Comparison of ENCODE assay signal across 1 cellular context in genomic region chr4:121696641-121697461, GRCh38.
A peak's percentile ranks its signal among the peaks of the same experiment; 100 is the strongest.
TF ChIP-seq lines count a peak whose summit lies in the region.

ANXA5 (minus strand) TSS chr4:121696980; CDS start chr4:121696589, 391 bp downstream.

TF ChIP-seq in K562, 482 proteins besides CTCF, POLR2A, EP300 and RAD21 (continued from another document and continues in another):
- TF ChIP-seq RBM17 (IDR thresholded peaks at IDR 0.05; ENCODE audit: borderline replicate concordance, low read depth, low read length) (no peak), SMARCB1 (IDR thresholded peaks at IDR 0.05; ENCODE audit: insufficient read length, low read depth) (no peak), CBX1 (IDR thresholded peaks at IDR 0.05; ENCODE audit: low read depth) (no peak), ARID4B (CRISPR knock-in tag; IDR thresholded peaks at IDR 0.05) (0 out of 2 replicates have a peak, but pooled peaks have one; percentile 60), KDM1A (IDR thresholded peaks at IDR 0.05) (peak; percentile 5 to 17; a peak in 1 of 4 replicates), SIN3A (IDR thresholded peaks at IDR 0.05; ENCODE audit: borderline replicate concordance in 2 of 2, control insufficient read depth in 1 of 2, low read depth in 2 of 2, low read length in 2 of 2) (peak in 1 of 2 experiments; percentile 44; a peak in 1 of 4 replicates), PTRF (tag; IDR thresholded peaks at IDR 0.05) (no peak), HCFC1 (IDR thresholded peaks at IDR 0.05; ENCODE audit: low read depth, low read length) (peak; percentile 28; the same call in 1 of the 2 replicates), SMAD4 (CRISPR knock-in tag; conservative IDR thresholded peaks at IDR 0.05) (peak; percentile 57; the same call in 1 of the 2 replicates), ZNF280B (CRISPR knock-in tag; IDR thresholded peaks at IDR 0.05) (no peak), PHF8 (IDR thresholded peaks at IDR 0.05; ENCODE audit: borderline replicate concordance, low read length) (peak; percentile 82; the same call in 1 of the 2 replicates), ZFX (CRISPR knock-in tag; IDR thresholded peaks at IDR 0.05) (peak; percentile 87), GATA2 (CRISPR knock-in tag; IDR thresholded peaks at IDR 0.05) (no peak), MTA3 (IDR thresholded peaks at IDR 0.05; ENCODE audit: borderline replicate concordance) (peak; percentile 68; the same call in 1 of the 2 replicates), ZNF592 (IDR thresholded peaks at IDR 0.05) (0 out of 2 replicates have a peak, but pooled peaks have one; percentile 38), KDM2B (CRISPR knock-in tag; IDR thresholded peaks at IDR 0.05) (peak; percentile 82; the same call in 1 of the 2 replicates), NCOR1 (IDR thresholded peaks at IDR 0.05) (peak; percentile 5; the same call in 1 of the 2 replicates), LEF1 (IDR thresholded peaks at IDR 0.05) (no peak), POLR2B (IDR thresholded peaks at IDR 0.05; ENCODE audit: low read depth, partially characterized antibody) (peak; percentile 57), CGGBP1 (CRISPR knock-in tag; IDR thresholded peaks at IDR 0.05) (no peak), EHMT2 (IDR thresholded peaks at IDR 0.05) (peak; percentile 90), PURB (CRISPR knock-in tag; IDR thresholded peaks at IDR 0.05; ENCODE audit: low read depth) (no peak), KLF10 (CRISPR knock-in tag; IDR thresholded peaks at IDR 0.05) (no peak), MTA1 (IDR thresholded peaks at IDR 0.05; ENCODE audit: borderline replicate concordance) (peak; percentile 63; the same call in 1 of the 2 replicates), GABPB1 (CRISPR knock-in tag; IDR thresholded peaks at IDR 0.05) (peak; percentile 53; the same call in 1 of the 2 replicates), POLR2AphosphoS5 (IDR thresholded peaks at IDR 0.05; ENCODE audit: control insufficient read depth, insufficient read depth, low read depth, low read length) (peak; percentile 63), PHTF2 (CRISPR knock-in tag; IDR thresholded peaks at IDR 0.05) (no peak), PRDM10 (IDR thresholded peaks at IDR 0.05; ENCODE audit: partially characterized antibody) (peak; percentile 46), HMGN3 (IDR thresholded peaks at IDR 0.05; ENCODE audit: borderline replicate concordance, extremely low read depth, insufficient read length, low read depth, low read length) (peak; percentile 73)
- TF ChIP-seq, protein P1, sequence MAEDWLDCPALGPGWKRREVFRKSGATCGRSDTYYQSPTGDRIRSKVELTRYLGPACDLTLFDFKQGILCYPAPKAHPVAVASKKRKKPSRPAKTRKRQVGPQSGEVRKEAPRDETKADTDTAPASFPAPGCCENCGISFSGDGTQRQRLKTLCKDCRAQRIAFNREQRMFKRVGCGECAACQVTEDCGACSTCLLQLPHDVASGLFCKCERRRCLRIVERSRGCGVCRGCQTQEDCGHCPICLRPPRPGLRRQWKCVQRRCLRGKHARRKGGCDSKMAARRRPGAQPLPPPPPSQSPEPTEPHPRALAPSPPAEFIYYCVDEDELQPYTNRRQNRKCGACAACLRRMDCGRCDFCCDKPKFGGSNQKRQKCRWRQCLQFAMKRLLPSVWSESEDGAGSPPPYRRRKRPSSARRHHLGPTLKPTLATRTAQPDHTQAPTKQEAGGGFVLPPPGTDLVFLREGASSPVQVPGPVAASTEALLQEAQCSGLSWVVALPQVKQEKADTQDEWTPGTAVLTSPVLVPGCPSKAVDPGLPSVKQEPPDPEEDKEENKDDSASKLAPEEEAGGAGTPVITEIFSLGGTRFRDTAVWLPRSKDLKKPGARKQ (CRISPR knock-in tag; IDR thresholded peaks at IDR 0.05): no peak
- TF ChIP-seq, protein P2, sequence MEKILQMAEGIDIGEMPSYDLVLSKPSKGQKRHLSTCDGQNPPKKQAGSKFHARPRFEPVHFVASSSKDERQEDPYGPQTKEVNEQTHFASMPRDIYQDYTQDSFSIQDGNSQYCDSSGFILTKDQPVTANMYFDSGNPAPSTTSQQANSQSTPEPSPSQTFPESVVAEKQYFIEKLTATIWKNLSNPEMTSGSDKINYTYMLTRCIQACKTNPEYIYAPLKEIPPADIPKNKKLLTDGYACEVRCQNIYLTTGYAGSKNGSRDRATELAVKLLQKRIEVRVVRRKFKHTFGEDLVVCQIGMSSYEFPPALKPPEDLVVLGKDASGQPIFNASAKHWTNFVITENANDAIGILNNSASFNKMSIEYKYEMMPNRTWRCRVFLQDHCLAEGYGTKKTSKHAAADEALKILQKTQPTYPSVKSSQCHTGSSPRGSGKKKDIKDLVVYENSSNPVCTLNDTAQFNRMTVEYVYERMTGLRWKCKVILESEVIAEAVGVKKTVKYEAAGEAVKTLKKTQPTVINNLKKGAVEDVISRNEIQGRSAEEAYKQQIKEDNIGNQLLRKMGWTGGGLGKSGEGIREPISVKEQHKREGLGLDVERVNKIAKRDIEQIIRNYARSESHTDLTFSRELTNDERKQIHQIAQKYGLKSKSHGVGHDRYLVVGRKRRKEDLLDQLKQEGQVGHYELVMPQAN (IDR thresholded peaks at IDR 0.05; ENCODE audit: borderline replicate concordance): peak; percentile 39; the same call in 1 of the 2 replicates
- TF ChIP-seq, protein P3, sequence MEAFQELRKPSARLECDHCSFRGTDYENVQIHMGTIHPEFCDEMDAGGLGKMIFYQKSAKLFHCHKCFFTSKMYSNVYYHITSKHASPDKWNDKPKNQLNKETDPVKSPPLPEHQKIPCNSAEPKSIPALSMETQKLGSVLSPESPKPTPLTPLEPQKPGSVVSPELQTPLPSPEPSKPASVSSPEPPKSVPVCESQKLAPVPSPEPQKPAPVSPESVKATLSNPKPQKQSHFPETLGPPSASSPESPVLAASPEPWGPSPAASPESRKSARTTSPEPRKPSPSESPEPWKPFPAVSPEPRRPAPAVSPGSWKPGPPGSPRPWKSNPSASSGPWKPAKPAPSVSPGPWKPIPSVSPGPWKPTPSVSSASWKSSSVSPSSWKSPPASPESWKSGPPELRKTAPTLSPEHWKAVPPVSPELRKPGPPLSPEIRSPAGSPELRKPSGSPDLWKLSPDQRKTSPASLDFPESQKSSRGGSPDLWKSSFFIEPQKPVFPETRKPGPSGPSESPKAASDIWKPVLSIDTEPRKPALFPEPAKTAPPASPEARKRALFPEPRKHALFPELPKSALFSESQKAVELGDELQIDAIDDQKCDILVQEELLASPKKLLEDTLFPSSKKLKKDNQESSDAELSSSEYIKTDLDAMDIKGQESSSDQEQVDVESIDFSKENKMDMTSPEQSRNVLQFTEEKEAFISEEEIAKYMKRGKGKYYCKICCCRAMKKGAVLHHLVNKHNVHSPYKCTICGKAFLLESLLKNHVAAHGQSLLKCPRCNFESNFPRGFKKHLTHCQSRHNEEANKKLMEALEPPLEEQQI (IDR thresholded peaks at IDR 0.05): 0 out of 2 replicates have a peak, but pooled peaks have one; percentile 8
- TF ChIP-seq, protein P4, sequence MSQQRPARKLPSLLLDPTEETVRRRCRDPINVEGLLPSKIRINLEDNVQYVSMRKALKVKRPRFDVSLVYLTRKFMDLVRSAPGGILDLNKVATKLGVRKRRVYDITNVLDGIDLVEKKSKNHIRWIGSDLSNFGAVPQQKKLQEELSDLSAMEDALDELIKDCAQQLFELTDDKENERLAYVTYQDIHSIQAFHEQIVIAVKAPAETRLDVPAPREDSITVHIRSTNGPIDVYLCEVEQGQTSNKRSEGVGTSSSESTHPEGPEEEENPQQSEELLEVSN (IDR thresholded peaks at IDR 0.05; ENCODE audit: borderline replicate concordance in 1 of 2, extremely low read depth in 1 of 2, insufficient read depth in 1 of 2, insufficient read length in 1 of 2, low read depth in 1 of 2, low read length in 1 of 2, poor library complexity in 1 of 2, severe bottlenecking in 1 of 2): peak; percentile 43 to 52
